In the genomic region with DNA sequence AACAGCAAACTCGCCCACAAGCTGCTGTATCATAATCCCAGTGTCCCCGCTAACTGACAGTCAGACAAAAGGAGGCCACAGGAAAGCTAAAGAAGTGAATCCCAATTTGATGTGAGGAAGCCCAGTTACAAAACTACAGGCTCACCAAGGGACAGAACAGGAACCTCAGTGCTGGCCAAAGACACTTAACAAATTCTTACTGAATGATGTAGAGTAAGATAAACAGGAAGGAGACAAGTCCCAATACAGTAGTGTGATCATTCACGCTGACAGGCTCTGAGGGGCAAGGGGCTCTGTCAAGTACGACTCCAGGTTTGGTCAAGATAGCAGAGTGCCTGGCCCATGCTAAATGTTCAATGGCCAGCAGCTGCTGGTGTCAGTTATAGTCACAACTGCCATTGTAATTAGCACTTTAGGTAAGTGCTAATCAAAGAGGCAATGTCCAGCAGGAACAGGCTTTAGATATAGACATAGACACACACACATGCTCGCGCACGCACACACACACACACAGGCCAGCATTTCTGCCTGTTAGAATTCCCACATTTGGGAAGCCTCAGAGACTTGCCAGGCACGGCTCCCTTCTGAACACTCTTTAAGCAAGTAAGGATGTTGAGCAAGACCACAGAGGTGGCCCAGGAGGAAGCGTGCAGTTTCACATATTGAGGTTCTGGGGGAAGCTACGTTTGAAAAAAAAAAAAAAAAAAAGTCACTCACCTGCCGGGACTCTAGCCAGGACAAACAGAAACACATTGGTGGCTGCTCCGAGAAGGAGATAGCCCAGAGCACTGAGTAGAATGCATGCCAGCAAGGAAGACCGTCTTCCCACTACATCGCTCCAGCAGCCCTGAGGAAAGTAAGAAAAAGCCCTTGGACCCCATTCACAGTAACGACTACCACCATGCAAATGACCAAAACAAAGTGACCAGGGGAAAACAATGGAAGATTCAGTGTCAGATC, we compare ENCODE assay signal across 1 cellular context.
TF ChIP-seq lines count a peak whose summit lies in the region.

No MANE protein-coding gene starts in this region.

TF ChIP-seq in HepG2, 621 proteins besides CTCF, POLR2A, EP300 and RAD21:
- TF ChIP-seq NCOR1 (IDR thresholded peaks at IDR 0.05; ENCODE audit: borderline replicate concordance, low read length) = no peak
- TF ChIP-seq, protein P1, sequence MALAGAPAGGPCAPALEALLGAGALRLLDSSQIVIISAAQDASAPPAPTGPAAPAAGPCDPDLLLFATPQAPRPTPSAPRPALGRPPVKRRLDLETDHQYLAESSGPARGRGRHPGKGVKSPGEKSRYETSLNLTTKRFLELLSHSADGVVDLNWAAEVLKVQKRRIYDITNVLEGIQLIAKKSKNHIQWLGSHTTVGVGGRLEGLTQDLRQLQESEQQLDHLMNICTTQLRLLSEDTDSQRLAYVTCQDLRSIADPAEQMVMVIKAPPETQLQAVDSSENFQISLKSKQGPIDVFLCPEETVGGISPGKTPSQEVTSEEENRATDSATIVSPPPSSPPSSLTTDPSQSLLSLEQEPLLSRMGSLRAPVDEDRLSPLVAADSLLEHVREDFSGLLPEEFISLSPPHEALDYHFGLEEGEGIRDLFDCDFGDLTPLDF (CRISPR knock-in tag; IDR thresholded peaks at IDR 0.05) = no peak
- TF ChIP-seq ATAD3A (CRISPR knock-in tag; IDR thresholded peaks at IDR 0.05) = no peak
- TF ChIP-seq BORCS8-MEF2B (CRISPR knock-in tag; IDR thresholded peaks at IDR 0.05) = no peak
- no peak for TF ChIP-seq FOSL1 (CRISPR knock-in tag; IDR thresholded peaks at IDR 0.05; ENCODE audit: borderline replicate concordance)
- TF ChIP-seq YY1 (IDR thresholded peaks at IDR 0.05; ENCODE audit: insufficient read depth, insufficient replicate concordance, low read depth, low read length) = no peak
